Comparison of ENCODE assay signal across 20 cellular contexts in genomic region chr5:81834021-81834660, GRCh38.
"Had no signal": no experiment of that assay in that cellular context is flagged by ENCODE, and none has a peak within 500 bp of the region (broad histone marks: within the 10 kb centered on the region; RNA-seq: fewer than 3 reads in every experiment).

No MANE protein-coding gene starts in this region.

- H3K9me3 ChIP-seq: MG63, SK-N-SH had no signal

- DNase-seq: Karpas-422, KG1, MG63, NCI-H1092, NCI-H1105 treated with DMSO at 0.1 percent for 48 hours, NCI-H1417 treated with DMSO at 0.1 percent for 48 hours, NCI-H146, NCI-H1694 treated with DMSO at 0.1 percent for 48 hours, NCI-H1930, NCI-H2081, NCI-H2107, NCI-H226, NCI-H446, NCI-H510A, NCI-H524 treated with DMSO at 0.1 percent for 48 hours, NCI-H774, Right ventricle myocardium superior, RPMI8226, SIG-M5, SK-N-SH had no signal

- H3K4me2 ChIP-seq: SK-N-SH had no signal

- H3K36me3 ChIP-seq: MG63 had no signal

- H3K4me3 ChIP-seq: MG63 had no signal

- H3K9ac ChIP-seq: SK-N-SH had no signal

- H3K27me3 ChIP-seq: MG63 had no signal
